In the genomic region with DNA sequence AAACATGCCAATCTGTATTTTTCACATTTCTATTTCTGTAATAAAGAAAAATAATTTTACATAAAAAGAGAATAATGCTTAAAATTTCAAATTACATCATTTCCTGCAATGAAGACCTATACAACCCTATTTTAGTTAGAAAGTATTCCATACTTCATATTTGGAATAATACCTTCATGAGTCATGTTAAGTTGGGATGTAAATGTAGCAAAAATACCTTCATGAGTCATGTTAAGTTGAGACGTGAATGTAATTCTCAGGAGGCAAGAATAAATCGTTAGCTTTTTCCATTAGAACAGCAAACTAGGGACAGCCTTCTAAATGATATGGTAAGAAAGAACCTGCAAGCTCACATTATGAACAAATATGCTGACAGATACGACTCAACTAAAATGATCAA, we compare ENCODE assay signal across 16 cellular contexts.
A peak's percentile ranks its signal among the peaks of the same experiment; 100 is the strongest.
DNase-seq lines count a peak whose midpoint lies in the region; ATAC-seq, FAIRE-seq and TF ChIP-seq lines count a peak whose summit lies in the region.
"Had no signal": no experiment of that assay in that cellular context is flagged by ENCODE, and none has a peak within 500 bp of the region (broad histone marks: within the 10 kb centered on the region; RNA-seq: fewer than 3 reads in every experiment).

No MANE protein-coding gene starts in this region.

- no peak overlapping the region for H3K4me2 ChIP-seq in fibroblast of lung (ENCODE audit: extremely low read depth, insufficient read depth, low read length)

- H2AFZ ChIP-seq in fibroblast of lung (ENCODE audit: low read length), result no peak overlapping the region

- H3K27ac ChIP-seq in RWPE2 (ENCODE audit: poor library complexity, severe bottlenecking), result peak overlapping the region; percentile 88
- H3K27ac ChIP-seq in fibroblast of lung (ENCODE audit: insufficient read depth, low read length), result peak overlapping the region; percentile 78
- H3K27ac ChIP-seq: C4-2B, coronary artery, right lobe of liver had no signal

- FAIRE-seq in G401.6 (lab: Jason Lieb, UNC), result peak; percentile 15

- H4K20me1 ChIP-seq in fibroblast of lung (ENCODE audit: control insufficient read depth, extremely low read depth, insufficient read depth, low read length), result no peaks in the 10 kb centered on the region

- H3K4me1 ChIP-seq in RWPE2 (ENCODE audit: insufficient read depth, poor library complexity, severe bottlenecking) (peaks cover 47% of the 10 kb centered on the region), fibroblast of lung (ENCODE audit: control insufficient read depth, extremely low read depth, insufficient read depth, low read length) (peaks cover 12% of the 10 kb centered on the region)
- H3K4me1 ChIP-seq: right lobe of liver had no signal

- H3K36me3 ChIP-seq in RWPE2 (ENCODE audit: low read depth), result no peaks in the 10 kb centered on the region
- H3K36me3 ChIP-seq in fibroblast of lung (ENCODE audit: control insufficient read depth, insufficient read depth, low read length), result no peaks in the 10 kb centered on the region
- H3K36me3 ChIP-seq: right lobe of liver had no signal

- ATAC-seq in RWPE2 (ENCODE audit: low read depth) (peak; percentile 59), HG02885 (IDR thresholded peaks at IDR 0.05; ENCODE audit: poor library complexity, unreplicated experiment) (no peak), HG03280 (IDR thresholded peaks at IDR 0.05; ENCODE audit: unreplicated experiment) (no peak)
- ATAC-seq: naive thymus-derived CD4-positive, alpha-beta T cell; right lobe of liver had no signal

- DNase-seq in RWPE2 (ENCODE audit: low spot score) (no peak), fibroblast of lung (ENCODE audit: low read depth in 2 of 2) (peak; percentile 68 to 92), putamen (ENCODE audit: low spot score) (peak; percentile 38), NCI-H526 treated with DMSO at 0.1 percent for 48 hours (lab: John Stamatoyannopoulos, UW) (no peak), UCSD-AML1 (lab: John Stamatoyannopoulos, UW; ENCODE audit: unreplicated experiment) (no peak)
- DNase-seq: islet precursor cell; KG1; naive thymus-derived CD4-positive, alpha-beta T cell; NCI-H1930; NCI-H82; right lobe of liver had no signal

- H3K4me3 ChIP-seq in RWPE2 (ENCODE audit: severe bottlenecking) (no peak overlapping the region), fibroblast of lung (replicated peaks in 1 of 4; ENCODE audit: control extremely low read depth in 1 of 4, insufficient read depth in 1 of 4, low read depth in 3 of 4, low read length in 4 of 4) (no peak overlapping the region)
- H3K4me3 ChIP-seq: coronary artery, right lobe of liver had no signal

- no peaks in the 10 kb centered on the region for H3K79me2 ChIP-seq in fibroblast of lung (ENCODE audit: control insufficient read depth, insufficient read depth, low read length)

- no peak for TF ChIP-seq CTCF in RWPE2 (IDR thresholded peaks at IDR 0.05; ENCODE audit: poor library complexity, severe bottlenecking)
- no peak for TF ChIP-seq CTCF in fibroblast of lung (conservative IDR thresholded peaks at IDR 0.05 in 1 of 2, IDR thresholded peaks at IDR 0.05 in 1 of 2; ENCODE audit: low read depth in 1 of 2, low read length in 2 of 2)

- no peak overlapping the region for H3K9ac ChIP-seq in fibroblast of lung (ENCODE audit: insufficient read depth, low read length)

- H3K27me3 ChIP-seq in RWPE2 (ENCODE audit: insufficient read depth, poor library complexity, severe bottlenecking) (no peaks in the 10 kb centered on the region), fibroblast of lung (ENCODE audit: control insufficient read depth, insufficient read depth, low read length) (no peaks in the 10 kb centered on the region)
- H3K27me3 ChIP-seq: right lobe of liver had no signal

- H3K9me3 ChIP-seq in RWPE2 (ENCODE audit: severe bottlenecking) (no peaks in the 10 kb centered on the region), fibroblast of lung (ENCODE audit: control insufficient read depth, insufficient read depth, low read depth, low read length) (no peaks in the 10 kb centered on the region)
- H3K9me3 ChIP-seq: right lobe of liver had no signal

Comparison
In these comparisons a context has a peak if more than half of its experiments do, and no peak if none do; other contexts are left out.
1. DNase-seq: peak in fibroblast of lung (2 of 2) and putamen (single experiment); none in RWPE2 (single experiment), NCI-H526 treated with DMSO at 0.1 percent for 48 hours (single experiment) and UCSD-AML1 (single experiment).